Comparison of ENCODE assay signal across 8 cellular contexts in genomic region chr17:68248886-68249872, GRCh38. TPM values are rescaled to one million over a fixed set of nuclear protein-coding genes. Genes with fewer than 3 reads are reported as not detected.
DNase-seq lines count a peak whose midpoint lies in the region; ATAC-seq and TF ChIP-seq lines count a peak whose summit lies in the region.

No MANE protein-coding gene starts in this region.

- peak overlapping the region; percentile 99 for H3K27ac Mint-ChIP-seq in activated naive CD8-positive, alpha-beta T cell treated with anti-CD3 and anti-CD28 coated beads for 36 hours

- DNase-seq in Jurkat, Clone E6-1 (ENCODE audit: low read depth, low spot score) = no peak
- no peak for DNase-seq in activated naive CD8-positive, alpha-beta T cell treated with anti-CD3 and anti-CD28 coated beads for 36 hours
- DNase-seq in left lung = no peak
- no peak for DNase-seq in SHP77 treated with DMSO at 0.1 percent for 48 hours (lab: John Stamatoyannopoulos, UW)
- no peak for DNase-seq in effector CD8-positive, alpha-beta T cell (lab: John Stamatoyannopoulos, UW)
- DNase-seq in NCI-H510A (lab: John Stamatoyannopoulos, UW) = no peak

- intact Hi-C loops in left lung (cut with DNase I) = loop anchor here in 1 of 2 donors (10.0 kb wide), 1 partner anchor 206 kb away; the partner anchor contains the start of gene WIPI1

- no peaks in the 10 kb centered on the region for H3K9me3 Mint-ChIP-seq in activated naive CD8-positive, alpha-beta T cell treated with anti-CD3 and anti-CD28 coated beads for 36 hours

- peak overlapping the region; percentile 93 for H3K4me3 Mint-ChIP-seq in activated naive CD8-positive, alpha-beta T cell treated with anti-CD3 and anti-CD28 coated beads for 36 hours

- H3K36me3 Mint-ChIP-seq in activated naive CD8-positive, alpha-beta T cell treated with anti-CD3 and anti-CD28 coated beads for 36 hours = peaks cover 41% of the 10 kb centered on the region

- TF ChIP-seq CTCF in left lung (IDR thresholded peaks at IDR 0.05) = no peak

- H3K4me1 ChIP-seq in BLaER1 (peaks cover 71% of the 10 kb centered on the region), left lung (peaks cover 10 to 27% of the 10 kb centered on the region in 2 donors), urinary bladder (ENCODE audit: insufficient read depth) (no peaks in the 10 kb centered on the region)

- peak overlapping the region; percentile 87 for H3K9ac ChIP-seq in BLaER1

- H3K4me3 ChIP-seq in BLaER1 (peak overlapping the region; percentile 75), left lung (peak overlapping the region in 1 of 2 donors; percentile 88), urinary bladder (ENCODE audit: low read depth, low read length) (no peak overlapping the region)
- H3K4me3 ChIP-seq in Jurkat, Clone E6-1 (ENCODE audit: low read length) = peak overlapping the region; percentile 90; the same call in 1 of the 2 replicates

- H3K27ac ChIP-seq in BLaER1 = peak overlapping the region; percentile 93
- H3K27ac ChIP-seq in left lung = peak overlapping the region; percentile 94 to 97
- H3K27ac ChIP-seq in urinary bladder (ENCODE audit: low read depth) = peak overlapping the region; percentile 39

- peaks cover 57% of the 10 kb centered on the region for H3K4me1 Mint-ChIP-seq in activated naive CD8-positive, alpha-beta T cell treated with anti-CD3 and anti-CD28 coated beads for 36 hours

- H3K9me3 ChIP-seq in BLaER1 = no peaks in the 10 kb centered on the region; the same call in 1 of the 2 replicates
- H3K9me3 ChIP-seq in left lung = no peaks in the 10 kb centered on the region

- ATAC-seq in left lung = no peak

- WGBS in urinary bladder = 67% methylated on average over 12 of the region's 12 CpGs

- H3K36me3 ChIP-seq in BLaER1 (peaks cover 24% of the 10 kb centered on the region; the same call in 1 of the 2 replicates), left lung (peaks cover 0 to 20% of the 10 kb centered on the region in 2 donors), urinary bladder (ENCODE audit: insufficient read depth) (no peaks in the 10 kb centered on the region)

- H4K20me1 ChIP-seq in BLaER1 = no peaks in the 10 kb centered on the region

- peak overlapping the region; percentile 98 for H3K4me2 ChIP-seq in BLaER1

- H3K27me3 Mint-ChIP-seq in activated naive CD8-positive, alpha-beta T cell treated with anti-CD3 and anti-CD28 coated beads for 36 hours = no peaks in the 10 kb centered on the region

- no peaks in the 10 kb centered on the region for H3K27me3 ChIP-seq in BLaER1
- H3K27me3 ChIP-seq in left lung = no peaks in the 10 kb centered on the region

RNA-seq across cellular contexts. Expression of gene AMZ2, which starts 1.3 kb away (rescaled TPM):
- polyA plus RNA-seq in Jurkat, Clone E6-1 (2012; ENCODE audit: insufficient read depth, insufficient read length) = 104 TPM
- 100 to 1,000 TPM; 120 to 134 TPM for total RNA-seq in activated naive CD8-positive, alpha-beta T cell treated with anti-CD3 and anti-CD28 coated beads for 36 hours
- 10 to 100 TPM; 48.4 to 66.7 TPM for total RNA-seq in left lung
- 45.8 TPM for total RNA-seq in urinary bladder
- polyA plus RNA-seq in urinary bladder = 54.1 TPM

RNA-seq across cellular contexts. Expression of gene SLC16A6, which starts 41.7 kb away (rescaled TPM):
- not detected for polyA plus RNA-seq in Jurkat, Clone E6-1 (2012; ENCODE audit: insufficient read depth, insufficient read length)
- 1 to 10 TPM; 5.9 to 6.0 TPM for total RNA-seq in activated naive CD8-positive, alpha-beta T cell treated with anti-CD3 and anti-CD28 coated beads for 36 hours
- 10 to 100 TPM in 1 of 2 donors, 1 to 10 TPM in 1; 4.1 to 10.5 TPM for total RNA-seq in left lung
- 0.74 TPM for total RNA-seq in urinary bladder
- polyA plus RNA-seq in urinary bladder = 0.41 TPM

RNA-seq across cellular contexts. Expression of gene ARSG, which starts 42.1 kb away (rescaled TPM):
- polyA plus RNA-seq in Jurkat, Clone E6-1 (2012; ENCODE audit: insufficient read depth, insufficient read length) = 4.5 TPM
- 1 to 10 TPM; 5.0 to 5.2 TPM for total RNA-seq in activated naive CD8-positive, alpha-beta T cell treated with anti-CD3 and anti-CD28 coated beads for 36 hours
- 1 to 10 TPM; 5.2 to 10.0 TPM for total RNA-seq in left lung
- 3.3 TPM for total RNA-seq in urinary bladder
- polyA plus RNA-seq in urinary bladder = 2.9 TPM

Comparison
In these comparisons a context has a peak if more than half of its experiments do, and no peak if none do; other contexts are left out.
1. H3K27ac ChIP-seq: peak in every context shown above with its lines; median percentile 96 in left lung; 93 in BLaER1; 39 in urinary bladder.